ENCODE assay signal across 8 cellular contexts in genomic region chr16:52556083-52556482, GRCh38. TPM values are rescaled to one million over a fixed set of nuclear protein-coding genes. Genes with fewer than 3 reads are reported as not detected.
"Had no signal": no experiment of that assay in that cellular context is flagged by ENCODE, and none has a peak within 500 bp of the region (broad histone marks: within the 10 kb centered on the region; RNA-seq: fewer than 3 reads in every experiment).

No MANE protein-coding gene starts in this region.

- H3K4me3 ChIP-seq: GM23338, HAP-1 had no signal

- H3K9me3 ChIP-seq: HAP-1 had no signal

- H3K36me3 ChIP-seq: HAP-1 had no signal

- H3K9me3 Mint-ChIP-seq: GM23338 had no signal

- H2AFZ ChIP-seq: GM23338 had no signal

- H3K27ac ChIP-seq: KMS-11 had no signal

- H3K4me2 ChIP-seq: GM23338, KMS-11 had no signal

- ATAC-seq: HCT116 had no signal

- H3K27ac Mint-ChIP-seq: GM23338, IgD-negative memory B cell had no signal

- H3K9ac ChIP-seq: KMS-11 had no signal

- H3K36me3 Mint-ChIP-seq: IgD-negative memory B cell had no signal

- FAIRE-seq: HTR-8/SVneo had no signal

- H3K27me3 Mint-ChIP-seq: IgD-negative memory B cell had no signal

- DNase-seq: H7, KBM-7 had no signal

- H3K4me3 Mint-ChIP-seq: GM23338, IgD-negative memory B cell had no signal

RNA-seq across cellular contexts. Expression of gene TOX3, which starts 9.1 kb away (rescaled TPM):
- polyA plus RNA-seq: IgD-negative memory B cell had no signal
